In genomic region chr2:102674836-102675235, GRCh38 we compare ENCODE assay signal across 3 cellular contexts.
A peak's percentile ranks its signal among the peaks of the same experiment; 100 is the strongest.
TF ChIP-seq lines count a peak whose summit lies in the region.

No MANE protein-coding gene starts in this region.

TF ChIP-seq in GM23338, 12 proteins besides CTCF, POLR2A, EP300 and RAD21:
- TF ChIP-seq NANOG (IDR thresholded peaks at IDR 0.05; ENCODE audit: borderline replicate concordance) (no peak), JUNB (IDR thresholded peaks at IDR 0.05; ENCODE audit: unreplicated experiment) (no peak), ZNF114 (CRISPR knock-in tag; IDR thresholded peaks at IDR 0.05) (no peak)
TF ChIP-seq in GM23338: peak in this region for 0.

TF ChIP-seq in WTC11, 78 proteins besides CTCF, POLR2A, EP300 and RAD21:
- TF ChIP-seq NR3C1 (CRISPR knock-in tag; conservative IDR thresholded peaks at IDR 0.05; ENCODE audit: low read depth) (no peak), ZBTB21 (CRISPR knock-in tag; IDR thresholded peaks at IDR 0.05; ENCODE audit: borderline replicate concordance) (no peak)
- TF ChIP-seq, protein P1, sequence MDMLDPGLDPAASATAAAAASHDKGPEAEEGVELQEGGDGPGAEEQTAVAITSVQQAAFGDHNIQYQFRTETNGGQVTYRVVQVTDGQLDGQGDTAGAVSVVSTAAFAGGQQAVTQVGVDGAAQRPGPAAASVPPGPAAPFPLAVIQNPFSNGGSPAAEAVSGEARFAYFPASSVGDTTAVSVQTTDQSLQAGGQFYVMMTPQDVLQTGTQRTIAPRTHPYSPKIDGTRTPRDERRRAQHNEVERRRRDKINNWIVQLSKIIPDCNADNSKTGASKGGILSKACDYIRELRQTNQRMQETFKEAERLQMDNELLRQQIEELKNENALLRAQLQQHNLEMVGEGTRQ (CRISPR knock-in tag; IDR thresholded peaks at IDR 0.05) = peak; percentile 64

TF ChIP-seq in H1, 55 proteins besides CTCF, POLR2A, EP300 and RAD21:
- TF ChIP-seq GABPA (IDR thresholded peaks at IDR 0.05; ENCODE audit: borderline replicate concordance, insufficient read depth, low read length) (no peak), SUZ12 (IDR thresholded peaks at IDR 0.05; ENCODE audit: low read length) (no peak)
- TF ChIP-seq, protein P1 (IDR thresholded peaks at IDR 0.05; ENCODE audit: low read length) = peak; percentile 38; the same call in 1 of the 2 replicates
